11 cellular contexts compared by ENCODE assay signal in genomic region chr1:156486421-156487344, GRCh38. TPM values are rescaled to one million over a fixed set of nuclear protein-coding genes. Genes with fewer than 3 reads are reported as not detected.
DNase-seq lines count a peak whose midpoint lies in the region; ATAC-seq and TF ChIP-seq lines count a peak whose summit lies in the region.
"Had no signal": no experiment of that assay in that cellular context is flagged by ENCODE, and none has a peak within 500 bp of the region (broad histone marks: within the 10 kb centered on the region; RNA-seq: fewer than 3 reads in every experiment).

No MANE protein-coding gene starts in this region.

- in situ Hi-C loops in SK-MEL-5 (cut with HindIII; ENCODE audit: low pct_unique_long_range_greater_than_20kb, low sequenced_read_pairs), result no loop called here

- no peaks in the 10 kb centered on the region for H3K9me3 Mint-ChIP-seq in activated CD8-positive, alpha-beta memory T cell treated with anti-CD3 and anti-CD28 coated beads, Interleukin-2, amount 10 ng/mL, durations not matched to agents 7 days and 5 days (ENCODE audit: low read depth)
- H3K9me3 Mint-ChIP-seq in stimulated activated naive B cell treated with anti-CD40 and anti-IgM and Interleukin-4, amounts not matched to agents 10 μg/mL and 1 μg/mL and 100 μg/mL, for 72 hours, result no peaks in the 10 kb centered on the region
- no peaks in the 10 kb centered on the region for H3K9me3 Mint-ChIP-seq in chondrocyte (ENCODE audit: low read depth)

- CTCF ChIA-PET in activated CD8-positive, alpha-beta memory T cell treated with anti-CD3 and anti-CD28 coated beads, Interleukin-2, amount 10 ng/mL, durations not matched to agents 7 days and 5 days (lab: Charles Lee), result interaction anchor here (0.6 to 17.1 kb wide), 4 partner anchors 10 to 122 kb away, joined by 3 to 372 read pairs (median 6); partner anchors contain the start of genes MEF2D and NAXE

- no peak for ATAC-seq in activated CD8-positive, alpha-beta memory T cell treated with anti-CD3 and anti-CD28 coated beads, Interleukin-2, amount 10 ng/mL, durations not matched to agents 7 days and 5 days
- ATAC-seq in stimulated activated naive B cell treated with anti-CD40 and anti-IgM and Interleukin-4, amounts not matched to agents 10 μg/mL and 1 μg/mL and 100 μg/mL, for 72 hours (replicated peaks), result no peak
- ATAC-seq in GM21447 (IDR thresholded peaks at IDR 0.05; ENCODE audit: unreplicated experiment), result no peak

- H3K27me3 Mint-ChIP-seq in activated CD8-positive, alpha-beta memory T cell treated with anti-CD3 and anti-CD28 coated beads, Interleukin-2, amount 10 ng/mL, durations not matched to agents 7 days and 5 days, result no peaks in the 10 kb centered on the region
- H3K27me3 Mint-ChIP-seq in stimulated activated naive B cell treated with anti-CD40 and anti-IgM and Interleukin-4, amounts not matched to agents 10 μg/mL and 1 μg/mL and 100 μg/mL, for 72 hours, result no peaks in the 10 kb centered on the region
- H3K27me3 Mint-ChIP-seq in chondrocyte (ENCODE audit: low read depth), result no peaks in the 10 kb centered on the region

- TF ChIP-seq CTCF in chondrocyte (IDR thresholded peaks at IDR 0.05), result no peak

- H3K27ac Mint-ChIP-seq in activated CD8-positive, alpha-beta memory T cell treated with anti-CD3 and anti-CD28 coated beads, Interleukin-2, amount 10 ng/mL, durations not matched to agents 7 days and 5 days, result peak overlapping the region; percentile 30
- peak overlapping the region; percentile 99 for H3K27ac Mint-ChIP-seq in stimulated activated naive B cell treated with anti-CD40 and anti-IgM and Interleukin-4, amounts not matched to agents 10 μg/mL and 1 μg/mL and 100 μg/mL, for 72 hours
- H3K27ac Mint-ChIP-seq in chondrocyte (ENCODE audit: unreplicated experiment), result no peak overlapping the region

- no peak overlapping the region for H3K4me3 Mint-ChIP-seq in activated CD8-positive, alpha-beta memory T cell treated with anti-CD3 and anti-CD28 coated beads, Interleukin-2, amount 10 ng/mL, durations not matched to agents 7 days and 5 days
- H3K4me3 Mint-ChIP-seq in stimulated activated naive B cell treated with anti-CD40 and anti-IgM and Interleukin-4, amounts not matched to agents 10 μg/mL and 1 μg/mL and 100 μg/mL, for 72 hours, result peak overlapping the region; percentile 39 to 43
- H3K4me3 Mint-ChIP-seq in chondrocyte (ENCODE audit: unreplicated experiment), result no peak overlapping the region

- DNase-seq in activated CD8-positive, alpha-beta memory T cell treated with anti-CD3 and anti-CD28 coated beads, Interleukin-2, amount 10 ng/mL, durations not matched to agents 7 days and 5 days, result no peak
- no peak for DNase-seq in activated CD8-positive, alpha-beta memory T cell treated with anti-CD3 and anti-CD28 coated beads for 24 hours
- DNase-seq in SK-MEL-5 (ENCODE audit: low read depth, low spot score) (peak; percentile 74), epidermal melanocyte (ENCODE audit: insufficient read length, low spot score) (peak; percentile 59), chondrocyte (ENCODE audit: low spot score) (no peak)
- no peak for DNase-seq in stimulated activated naive B cell treated with anti-CD40 and anti-IgM and Interleukin-4, amounts not matched to agents 10 μg/mL and 1 μg/mL and 100 μg/mL, for 72 hours
- no peak for DNase-seq in activated CD4-positive, CD25-positive, alpha-beta regulatory T cell (lab: John Stamatoyannopoulos, UW)
- DNase-seq: activated CD4-positive, alpha-beta T cell treated with anti-CD3 and anti-CD28 coated beads for 4 hours; NCI-H1048; RPMI8226 had no signal

- H3K4me1 Mint-ChIP-seq in activated CD8-positive, alpha-beta memory T cell treated with anti-CD3 and anti-CD28 coated beads, Interleukin-2, amount 10 ng/mL, durations not matched to agents 7 days and 5 days, result peaks cover 82% of the 10 kb centered on the region
- peaks cover 72 to 100% of the 10 kb centered on the region in 2 donors for H3K4me1 Mint-ChIP-seq in stimulated activated naive B cell treated with anti-CD40 and anti-IgM and Interleukin-4, amounts not matched to agents 10 μg/mL and 1 μg/mL and 100 μg/mL, for 72 hours
- peaks cover 66% of the 10 kb centered on the region for H3K4me1 Mint-ChIP-seq in chondrocyte (ENCODE audit: low read depth)

- peaks cover 22% of the 10 kb centered on the region for H3K36me3 Mint-ChIP-seq in activated CD8-positive, alpha-beta memory T cell treated with anti-CD3 and anti-CD28 coated beads, Interleukin-2, amount 10 ng/mL, durations not matched to agents 7 days and 5 days
- H3K36me3 Mint-ChIP-seq in stimulated activated naive B cell treated with anti-CD40 and anti-IgM and Interleukin-4, amounts not matched to agents 10 μg/mL and 1 μg/mL and 100 μg/mL, for 72 hours, result peaks cover 25 to 55% of the 10 kb centered on the region in 2 donors
- peaks cover 7% of the 10 kb centered on the region for H3K36me3 Mint-ChIP-seq in chondrocyte (ENCODE audit: low read depth)

RNA-seq across cellular contexts. Expression of gene MEF2D, which starts 13.9 kb away (rescaled TPM):
- total RNA-seq in activated CD8-positive, alpha-beta memory T cell treated with anti-CD3 and anti-CD28 coated beads, Interleukin-2, amount 10 ng/mL, durations not matched to agents 7 days and 5 days, result 10 to 100 TPM; 57.1 to 63.1 TPM
- 19.6 and 19.9 TPM in 2 replicates for total RNA-seq in SK-MEL-5 (2014; rRNA removed; shearing (Covaris generic))
- polyA plus RNA-seq in SK-MEL-5 (2015; cell fraction: cytosol; rRNA removed), result 84.5 and 98.0 TPM in 2 replicates
- polyA plus RNA-seq in SK-MEL-5 (2015; cell fraction: nucleus; rRNA removed), result 58.2 and 61.4 TPM in 2 replicates
- total RNA-seq in chondrocyte, result 42.3 to 64.7 TPM (median 62.0 TPM) in 3 replicates

Comparison
In these comparisons a context has a peak if more than half of its experiments do, and no peak if none do; other contexts are left out.
1. DNase-seq: peak in SK-MEL-5 (single experiment) and epidermal melanocyte (single experiment); none in activated CD8-positive, alpha-beta memory T cell treated with anti-CD3 and anti-CD28 coated beads, Interleukin-2, amount 10 ng/mL, durations not matched to agents 7 days and 5 days (single experiment), activated CD8-positive, alpha-beta memory T cell treated with anti-CD3 and anti-CD28 coated beads for 24 hours (single experiment), stimulated activated naive B cell treated with anti-CD40 and anti-IgM and Interleukin-4, amounts not matched to agents 10 μg/mL and 1 μg/mL and 100 μg/mL, for 72 hours (single experiment), activated CD4-positive, CD25-positive, alpha-beta regulatory T cell (0 of 4) and chondrocyte (single experiment).
2. H3K4me3 Mint-ChIP-seq: peak in stimulated activated naive B cell treated with anti-CD40 and anti-IgM and Interleukin-4, amounts not matched to agents 10 μg/mL and 1 μg/mL and 100 μg/mL, for 72 hours (2 of 2); none in activated CD8-positive, alpha-beta memory T cell treated with anti-CD3 and anti-CD28 coated beads, Interleukin-2, amount 10 ng/mL, durations not matched to agents 7 days and 5 days (single experiment) and chondrocyte (single experiment).